Comparison of ENCODE assay signal across 8 cellular contexts in genomic region chr19:17306285-17306714, GRCh38. TPM values are rescaled to one million over a fixed set of nuclear protein-coding genes. Genes with fewer than 3 reads are reported as not detected.
DNase-seq lines count a peak whose midpoint lies in the region; ATAC-seq and TF ChIP-seq lines count a peak whose summit lies in the region.

No MANE protein-coding gene starts in this region.

- peaks cover 19% of the 10 kb centered on the region for H3K36me3 Mint-ChIP-seq in MCF 10A (ENCODE audit: insufficient read depth, unreplicated experiment)

- H3K36me3 ChIP-seq in HUES64 (ENCODE audit: insufficient read depth, low read length), result 0 out of 2 replicates have a peak, but pooled peaks cover 3% of the 10 kb centered on the region
- H3K36me3 ChIP-seq in mucosa of descending colon (ENCODE audit: low read depth), result no peaks in the 10 kb centered on the region

- peak overlapping the region; percentile 78 for H3K4me3 Mint-ChIP-seq in MCF 10A (ENCODE audit: unreplicated experiment)

- DNase-seq in AG10803 (ENCODE audit: low read depth) (no peak), MCF 10A (ENCODE audit: unreplicated experiment) (no peak), mucosa of descending colon (peak in 2 of 3 donors; percentile 44 to 56), RPMI8226 (no peak), NCI-H446 treated with DMSO at 0.1 percent for 48 hours (lab: John Stamatoyannopoulos, UW) (no peak)
- no peak for DNase-seq in stimulated activated naive CD4-positive, alpha-beta T cell (lab: John Stamatoyannopoulos, UW)

- H3K27ac Mint-ChIP-seq in MCF 10A (ENCODE audit: low read depth, unreplicated experiment), result peak overlapping the region; percentile 39

- H3K9me3 ChIP-seq in HUES64 (ENCODE audit: insufficient read depth, low read depth, low read length) (no peaks in the 10 kb centered on the region), mucosa of descending colon (no peaks in the 10 kb centered on the region)

- intact Hi-C loops in MCF 10A (cut with micrococcal nuclease), result no loop called here
- intact Hi-C loops in mucosa of descending colon (cut with DNase I, micrococcal nuclease), result no loop called here

- BruUV-seq in MCF 10A (replicated peaks; lab: Mats Ljungman, UMichigan), result TSS peak; percentile 13

- H3K4me1 ChIP-seq in HUES64 (ENCODE audit: insufficient read depth, low read length) (peaks cover 26% of the 10 kb centered on the region), mucosa of descending colon (ENCODE audit: low read depth) (peaks cover 40% of the 10 kb centered on the region)

- CTCF ChIA-PET in MCF 10A (lab: Yijun Ruan, JAX), result interaction anchor here (0.6 to 2.2 kb wide), 10 partner anchors 10 to 368 kb away, joined by 3 to 9 read pairs (median 4); no protein-coding TSS in a partner anchor

- H3K9me3 Mint-ChIP-seq in MCF 10A (ENCODE audit: unreplicated experiment), result no peaks in the 10 kb centered on the region

- ATAC-seq in mucosa of descending colon, result no peak
- ATAC-seq in GM19328 (IDR thresholded peaks at IDR 0.05; ENCODE audit: unreplicated experiment), result no peak

- 7% methylated on average over 28 of the region's 28 CpGs for WGBS in HUES64

- peak overlapping the region; percentile 79 for H3K27ac ChIP-seq in HUES64 (ENCODE audit: low read depth, low read length)

- TF ChIP-seq CTCF in AG10803 (conservative IDR thresholded peaks at IDR 0.05; ENCODE audit: low read length) (no peak), MCF 10A (IDR thresholded peaks at IDR 0.05; ENCODE audit: unreplicated experiment) (no peak), mucosa of descending colon (IDR thresholded peaks at IDR 0.05) (no peak)

- H3K4me1 Mint-ChIP-seq in MCF 10A (ENCODE audit: insufficient read depth, unreplicated experiment), result peaks cover 35% of the 10 kb centered on the region

- POLR2A ChIA-PET in MCF 10A (lab: Yijun Ruan, JAX), result interaction anchor here (0.6 to 10.5 kb wide), 16 partner anchors 9 to 995 kb away, joined by 3 to 152 read pairs (median 4); partner anchors contain the start of genes ANO8, GTPBP3, HAUS8 and MVB12A

- no peaks in the 10 kb centered on the region for H3K27me3 Mint-ChIP-seq in MCF 10A (ENCODE audit: insufficient read depth, unreplicated experiment)

- no peaks in the 10 kb centered on the region for H3K27me3 ChIP-seq in HUES64 (ENCODE audit: insufficient read depth, low read length)

- H3K9ac ChIP-seq in HUES64 (ENCODE audit: low read depth, low read length), result peak overlapping the region; percentile 82

- H3K4me3 ChIP-seq in AG10803 (ENCODE audit: low read length) (peak overlapping the region; percentile 81), HUES64 (ENCODE audit: low read length) (peak overlapping the region; percentile 73), mucosa of descending colon (peak overlapping the region; percentile 60)

RNA-seq across cellular contexts. Expression of gene MRPL34, which starts 0.6 kb away (rescaled TPM):
- 68.6 TPM for polyA plus RNA-seq in HUES64 (2013, experiment 1 of 2)
- polyA plus RNA-seq in HUES64 (2013, experiment 2 of 2), result 78.5 TPM
- total RNA-seq in MCF 10A (2022) (58.8 and 65.8 TPM in 2 replicates), mucosa of descending colon (100 to 1,000 TPM; 124 to 148 (median 145) TPM)

RNA-seq across cellular contexts. Expression of gene DDA1, which starts 3.1 kb away (rescaled TPM):
- 50.7 TPM for polyA plus RNA-seq in HUES64 (2013, experiment 1 of 2)
- 48.0 TPM for polyA plus RNA-seq in HUES64 (2013, experiment 2 of 2)
- total RNA-seq in MCF 10A (2022), result 57.4 and 60.4 TPM in 2 replicates
- 10 to 100 TPM; 38.3 to 51.4 (median 48.3) TPM for total RNA-seq in mucosa of descending colon

RNA-seq across cellular contexts. Expression of gene ABHD8, which starts 3.1 kb away (rescaled TPM):
- 7.6 TPM for polyA plus RNA-seq in HUES64 (2013, experiment 1 of 2)
- 8.1 TPM for polyA plus RNA-seq in HUES64 (2013, experiment 2 of 2)
- total RNA-seq in MCF 10A (2022) (4.1 and 6.4 TPM in 2 replicates), mucosa of descending colon (10 to 100 TPM in 1 of 3 donors, 1 to 10 TPM in 2; 3.0 to 18.0 (median 4.5) TPM)

RNA-seq across cellular contexts. Expression of gene ANKLE1, which starts 24.6 kb away (rescaled TPM):
- polyA plus RNA-seq in HUES64 (2013, experiment 1 of 2), result 2.5 TPM
- 2.7 TPM for polyA plus RNA-seq in HUES64 (2013, experiment 2 of 2)
- total RNA-seq in MCF 10A (2022) (0.16 and 1.0 TPM in 2 replicates), mucosa of descending colon (1 to 10 TPM in 1 of 3 donors, under 1 TPM in 2; 0.23 to 1.9 (median 0.80) TPM)

RNA-seq across cellular contexts. Expression of gene ANO8, which starts 28.4 kb away (rescaled TPM):
- 10.3 TPM for polyA plus RNA-seq in HUES64 (2013, experiment 1 of 2)
- 12.1 TPM for polyA plus RNA-seq in HUES64 (2013, experiment 2 of 2)
- total RNA-seq in MCF 10A (2022) (13.0 and 14.5 TPM in 2 replicates), mucosa of descending colon (1 to 10 TPM; 7.1 to 9.4 (median 8.6) TPM)

Comparison
In these comparisons a context has a peak if more than half of its experiments do, and no peak if none do; other contexts are left out.
1. DNase-seq: peak in mucosa of descending colon (2 of 3); none in AG10803 (single experiment), MCF 10A (single experiment), stimulated activated naive CD4-positive, alpha-beta T cell (0 of 6), RPMI8226 (single experiment) and NCI-H446 treated with DMSO at 0.1 percent for 48 hours (single experiment).
2. Peak in every context shown above with its lines, with median percentiles within 50 percentile points of each other: H3K4me3 ChIP-seq.